Comparison of ENCODE assay signal across 8 cellular contexts in the genomic region with DNA sequence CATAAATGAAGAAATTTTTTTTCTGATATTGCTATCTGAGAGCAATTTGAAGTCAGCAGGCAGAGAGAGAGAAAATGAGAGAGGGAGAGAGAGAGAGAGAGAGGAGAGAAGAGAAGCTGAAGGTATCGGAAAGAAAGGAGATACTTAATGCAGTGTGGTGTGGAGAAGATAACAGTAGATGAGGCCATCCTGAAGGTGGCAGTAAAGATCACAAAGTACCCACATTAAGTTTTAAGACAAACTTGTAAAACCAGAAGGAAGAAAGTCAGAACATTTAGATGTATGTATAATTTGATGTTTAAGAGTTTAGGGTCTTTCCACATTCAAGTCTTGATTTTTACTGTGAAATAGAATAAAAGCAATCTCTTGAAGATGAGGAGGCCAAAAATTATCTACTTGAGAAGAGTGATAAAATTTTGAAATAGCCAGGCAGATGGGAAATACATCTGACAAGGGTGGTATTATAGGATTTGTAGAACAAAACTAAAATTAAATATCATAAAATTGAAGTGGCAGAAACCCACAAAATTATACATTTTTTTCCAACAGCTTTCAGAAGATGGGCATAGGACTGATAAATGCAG.
A peak's percentile ranks its signal among the peaks of the same experiment; 100 is the strongest.
DNase-seq lines count a peak whose midpoint lies in the region; FAIRE-seq and TF ChIP-seq lines count a peak whose summit lies in the region.

No MANE protein-coding gene starts in this region.

- no peak overlapping the region for H3K27ac ChIP-seq in VCaP
- H3K27ac ChIP-seq in kidney (ENCODE audit: low read depth in 2 of 2, low read length in 2 of 2) = no peak overlapping the region

- intact Hi-C loops in kidney (cut with DNase I) = no loop called here

- DNase-seq in COLO829 (ENCODE audit: low spot score) (peak; percentile 12), GM19239 (ENCODE audit: insufficient read length, low spot score) (peak; percentile 4), M059J (ENCODE audit: low read depth) (peak; percentile 1), kidney (no peak), T1000 (lab: John Stamatoyannopoulos, UW) (no peak), T-helper 9 cell (no peak), GDM1 (lab: John Stamatoyannopoulos, UW) (no peak)

- no peaks in the 10 kb centered on the region for H3K36me3 ChIP-seq in kidney (ENCODE audit: control insufficient read depth in 1 of 2, insufficient read depth in 2 of 2, low read length in 2 of 2)

- TF ChIP-seq CTCF in VCaP (conservative IDR thresholded peaks at IDR 0.05) (peak; percentile 90), kidney (IDR thresholded peaks at IDR 0.05; ENCODE audit: borderline replicate concordance, extremely low read depth, insufficient read depth) (peak; percentile 40)

- FAIRE-seq in GM19239 (lab: Jason Lieb, UNC) = peak; percentile 68
- peak; percentile 71 for FAIRE-seq in kidney (lab: Jason Lieb, UNC)

- no peak overlapping the region for H3K4me3 ChIP-seq in kidney (ENCODE audit: low read length in 2 of 2)

- no peaks in the 10 kb centered on the region for H3K9me3 ChIP-seq in kidney (ENCODE audit: control insufficient read depth in 1 of 2, low read length in 2 of 2)

- no peak overlapping the region for H3K9ac ChIP-seq in kidney (ENCODE audit: low read length in 2 of 2)

- H3K4me1 ChIP-seq in kidney (ENCODE audit: control insufficient read depth in 1 of 2, insufficient read depth in 1 of 2, low read depth in 1 of 2, low read length in 2 of 2) = no peaks in the 10 kb centered on the region

Comparison
In these comparisons a context has a peak if more than half of its experiments do, and no peak if none do; other contexts are left out.
1. DNase-seq: peak in COLO829 (single experiment), GM19239 (single experiment) and M059J (single experiment); none in kidney (single experiment), T1000 (single experiment), T-helper 9 cell (single experiment) and GDM1 (single experiment).